Comparison of ENCODE assay signal across 10 cellular contexts in the genomic region with DNA sequence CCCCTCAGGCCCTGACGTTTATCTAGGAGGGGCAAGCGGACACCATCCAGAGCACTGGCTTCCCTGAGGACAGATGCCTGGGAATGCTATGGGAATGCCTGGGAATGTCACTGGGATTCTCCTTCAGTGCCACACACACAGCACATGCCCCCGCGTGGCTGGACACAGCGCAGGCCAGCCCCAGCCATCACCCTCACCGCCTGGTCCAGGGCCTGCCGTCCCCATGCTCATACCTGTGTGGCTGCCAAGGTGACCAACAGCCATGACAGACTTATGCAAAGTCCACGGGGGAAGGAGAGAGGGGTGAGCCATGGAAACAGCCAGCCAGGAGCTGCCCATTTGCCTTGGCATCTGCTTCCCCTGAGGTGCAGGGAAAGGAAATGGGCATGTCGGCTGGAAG. TPM values are rescaled to one million over a fixed set of nuclear protein-coding genes. Genes with fewer than 3 reads are reported as not detected.
"Had no signal": no experiment of that assay in that cellular context is flagged by ENCODE, and none has a peak within 500 bp of the region (broad histone marks: within the 10 kb centered on the region; RNA-seq: fewer than 3 reads in every experiment).

No MANE protein-coding gene starts in this region.

- H2AFZ ChIP-seq: GM23248 had no signal

- H3K27ac ChIP-seq: GM23248, HL-60 had no signal

- DNase-seq: GM23248, GOT3, H7, HCEC 1CT, KG1 had no signal

- H3K4me3 ChIP-seq: GM23248, K562 had no signal

- ATAC-seq: HepG2, K562 had no signal

- H3K9ac ChIP-seq: GM23248 had no signal

RNA-seq across cellular contexts. Expression of a gene that starts 5.7 kb away (rescaled TPM):
- total RNA-seq: GM23248, H4, HepG2, HT1080, K562 had no signal
- polyA plus RNA-seq: GM23248, HepG2, K562 had no signal
